In genomic region chr21:32653326-32653901, GRCh38 we compare ENCODE assay signal across 1 cellular context.
TF ChIP-seq lines count a peak whose summit lies in the region.

No MANE protein-coding gene starts in this region.

TF ChIP-seq in HCT116, 20 proteins besides CTCF, POLR2A, EP300 and RAD21 (continued from another document):
- TF ChIP-seq REST (IDR thresholded peaks at IDR 0.05; ENCODE audit: low read depth) (no peak), EZH2 (IDR thresholded peaks at IDR 0.05) (no peak), ATF3 (IDR thresholded peaks at IDR 0.05) (no peak), POLR2AphosphoS5 (IDR thresholded peaks at IDR 0.05; ENCODE audit: low read depth, low read length) (no peak)
